ENCODE assay signal across 9 cellular contexts in the genomic region with DNA sequence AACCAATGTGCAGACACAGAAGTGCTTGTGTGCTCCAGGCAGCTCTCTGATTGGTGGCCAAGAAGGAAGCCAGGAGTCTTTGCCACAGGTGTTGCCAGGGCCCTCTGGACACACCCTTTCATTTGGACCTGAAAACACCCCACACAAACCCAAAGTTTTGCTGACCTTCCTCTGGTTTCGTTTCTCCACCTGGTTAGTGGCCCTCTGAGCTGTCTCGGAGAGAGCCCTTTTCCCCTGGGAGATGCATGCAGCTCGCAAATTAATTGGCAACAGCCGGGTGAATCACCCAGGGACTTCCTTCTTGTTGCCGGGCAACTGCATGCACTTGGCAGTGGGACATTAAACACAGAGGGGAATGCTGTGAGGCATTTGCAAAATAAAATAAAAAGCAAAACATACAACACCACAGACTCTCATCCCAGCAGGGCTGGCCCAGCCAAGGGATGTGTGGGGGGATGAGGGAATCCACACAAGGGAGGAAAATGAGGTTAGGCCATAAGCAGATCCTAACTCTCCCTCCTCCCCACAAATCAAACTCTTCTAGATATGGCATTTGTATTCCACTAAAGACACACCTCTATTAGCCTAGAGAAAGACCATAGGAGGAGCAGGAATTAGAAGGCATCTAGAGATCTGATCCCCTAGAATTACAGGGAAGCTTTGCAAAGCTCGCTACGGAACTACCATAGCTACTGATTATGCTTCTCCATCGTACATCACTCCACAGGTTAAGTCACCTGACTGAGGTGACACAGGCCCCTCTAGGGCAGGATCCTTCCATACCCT.
DNase-seq lines count a peak whose midpoint lies in the region; ATAC-seq and TF ChIP-seq lines count a peak whose summit lies in the region.
"Had no signal": no experiment of that assay in that cellular context is flagged by ENCODE, and none has a peak within 500 bp of the region (broad histone marks: within the 10 kb centered on the region; RNA-seq: fewer than 3 reads in every experiment).

No MANE protein-coding gene starts in this region.

- CTCF ChIA-PET in CD4-positive, alpha-beta memory T cell (lab: Charles Lee; ENCODE audit: partially characterized antibody) = no interaction called here

- no peak overlapping the region for H3K27ac Mint-ChIP-seq in CD4-positive, alpha-beta memory T cell
- H3K27ac Mint-ChIP-seq: dendritic cell treated with granulocyte-macrophage colony-stimulating factor and Interleukin-4, amounts not matched to agents 40 ng/mL and 50 ng/mL, for 4 days had no signal

- peaks cover 0 to 10% (median 0%) of the 10 kb centered on the region in 4 donors for H3K4me1 ChIP-seq in upper lobe of left lung
- no peaks in the 10 kb centered on the region for H3K4me1 ChIP-seq in CD4-positive, alpha-beta memory T cell (ENCODE audit: insufficient read depth, low read length)

- no peaks in the 10 kb centered on the region for H3K36me3 Mint-ChIP-seq in CD4-positive, alpha-beta memory T cell

- ATAC-seq in GM18873 (IDR thresholded peaks at IDR 0.05; ENCODE audit: low FRiP score, unreplicated experiment) (peak; percentile 81), HG03045 (IDR thresholded peaks at IDR 0.05; ENCODE audit: unreplicated experiment) (peak; percentile 70), upper lobe of left lung (ENCODE audit: low FRiP score in 2 of 2) (peak; percentile 12 to 60)

- in situ Hi-C loops in brain microvascular endothelial cell (cut with HindIII; ENCODE audit: low pct_ligation_motif_present, low sequenced_read_pairs) = no loop called here

- intact Hi-C loops in CD4-positive, alpha-beta memory T cell (cut with micrococcal nuclease) = no loop called here

- H3K36me3 ChIP-seq in brain microvascular endothelial cell (replicated peaks) (peaks cover 13% of the 10 kb centered on the region), upper lobe of left lung (no peaks in the 10 kb centered on the region)
- H3K36me3 ChIP-seq in CD4-positive, alpha-beta memory T cell (ENCODE audit: insufficient read depth, low read length) = no peaks in the 10 kb centered on the region

- TF ChIP-seq CTCF in 22Rv1 (IDR thresholded peaks at IDR 0.05) (no peak), brain microvascular endothelial cell (IDR thresholded peaks at IDR 0.05; ENCODE audit: low read depth, low read length, missing control alignments) (no peak), upper lobe of left lung (IDR thresholded peaks at IDR 0.05) (no peak)

- peaks cover 0 to 2% (median 0%) of the 10 kb centered on the region in 4 donors for H3K4me1 Mint-ChIP-seq in CD4-positive, alpha-beta memory T cell

- DNase-seq in NCI-H2107 treated with DMSO at 0.1 percent for 48 hours (lab: John Stamatoyannopoulos, UW; ENCODE audit: unreplicated experiment) = peak; percentile 91
- DNase-seq in brain microvascular endothelial cell = peak; percentile 96
- peak; percentile 92 for DNase-seq in kidney glomerular epithelial cell (lab: John Stamatoyannopoulos, UW)
- DNase-seq in upper lobe of left lung = peak in 1 of 2 donors; percentile 37
- no peak for DNase-seq in CD4-positive, alpha-beta memory T cell

- H3K9me3 Mint-ChIP-seq in CD4-positive, alpha-beta memory T cell = peaks cover 0 to 8% (median 0%) of the 10 kb centered on the region in 8 donors

- TF ChIP-seq EP300 in upper lobe of left lung (IDR thresholded peaks at IDR 0.05) = no peak

- H3K27me3 ChIP-seq in brain microvascular endothelial cell (replicated peaks) (no peaks in the 10 kb centered on the region), upper lobe of left lung (no peaks in the 10 kb centered on the region)
- H3K27me3 ChIP-seq in CD4-positive, alpha-beta memory T cell (ENCODE audit: insufficient read depth, low read length) = no peaks in the 10 kb centered on the region

- no peak overlapping the region for H3K4me3 Mint-ChIP-seq in CD4-positive, alpha-beta memory T cell
- H3K4me3 Mint-ChIP-seq: dendritic cell treated with granulocyte-macrophage colony-stimulating factor and Interleukin-4, amounts not matched to agents 40 ng/mL and 50 ng/mL, for 4 days had no signal

- H3K4me3 ChIP-seq in brain microvascular endothelial cell (ENCODE audit: low read depth, low read length) (no peak overlapping the region), upper lobe of left lung (no peak overlapping the region)
- no peak overlapping the region for H3K4me3 ChIP-seq in CD4-positive, alpha-beta memory T cell (ENCODE audit: low read length in 2 of 2)

- H3K27me3 Mint-ChIP-seq in CD4-positive, alpha-beta memory T cell = peaks cover 1 to 4% of the 10 kb centered on the region in 2 donors
- H3K27me3 Mint-ChIP-seq: dendritic cell treated with granulocyte-macrophage colony-stimulating factor and Interleukin-4, amounts not matched to agents 40 ng/mL and 50 ng/mL, for 4 days had no signal

- no peak for TF ChIP-seq POLR2A in upper lobe of left lung (IDR thresholded peaks at IDR 0.05)

- H3K9me3 ChIP-seq in upper lobe of left lung = no peaks in the 10 kb centered on the region
- H3K9me3 ChIP-seq in CD4-positive, alpha-beta memory T cell (ENCODE audit: control insufficient read depth in 1 of 2, low read length in 2 of 2) = no peaks in the 10 kb centered on the region

- POLR2A ChIA-PET in CD4-positive, alpha-beta memory T cell (lab: Charles Lee; ENCODE audit: partially characterized antibody) = no interaction called here

- WGBS in upper lobe of left lung, 2 donors = 50 to 59% methylated on average over 8 of the region's 8 CpGs

- H3K27ac ChIP-seq in 22Rv1 (peak overlapping the region; percentile 39), brain microvascular endothelial cell (peak overlapping the region; percentile 80), upper lobe of left lung (no peak overlapping the region)
- H3K27ac ChIP-seq in CD4-positive, alpha-beta memory T cell (ENCODE audit: low read depth, low read length) = no peak overlapping the region

Comparison
In these comparisons a context has a peak if more than half of its experiments do, and no peak if none do; other contexts are left out.
1. H3K27ac ChIP-seq: peak in 22Rv1 (single experiment) and brain microvascular endothelial cell (single experiment); none in upper lobe of left lung (0 of 4) and CD4-positive, alpha-beta memory T cell (single experiment).
2. DNase-seq: peak in NCI-H2107 treated with DMSO at 0.1 percent for 48 hours (single experiment), brain microvascular endothelial cell (single experiment) and kidney glomerular epithelial cell (single experiment); none in CD4-positive, alpha-beta memory T cell (0 of 5).
3. Peak in every context shown above with its lines, with median percentiles within 50 percentile points of each other: ATAC-seq.